Comparison of ENCODE assay signal across 1 cellular context in the genomic region with DNA sequence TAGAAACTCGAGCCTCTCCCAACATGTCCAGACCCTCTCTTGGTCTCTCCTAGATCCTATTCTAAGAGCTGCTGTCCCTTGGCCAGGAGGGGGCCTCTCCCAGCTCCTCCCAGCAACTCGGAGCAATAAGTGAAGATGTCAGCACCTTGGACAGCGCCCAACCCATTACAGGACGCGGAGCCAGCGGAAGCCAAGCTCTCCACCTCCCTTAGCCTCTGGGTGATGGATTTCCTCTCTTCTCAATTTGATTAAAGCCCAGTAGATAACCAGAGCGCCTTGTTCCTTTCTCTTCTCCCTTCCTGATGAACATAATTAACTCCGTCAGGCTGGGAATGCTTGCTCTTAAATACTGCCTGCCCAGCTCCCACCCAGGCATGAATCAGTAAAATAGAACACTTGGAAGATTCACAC.
TF ChIP-seq lines count a peak whose summit lies in the region.

No MANE protein-coding gene starts in this region.

TF ChIP-seq in HepG2, 621 proteins besides CTCF, POLR2A, EP300 and RAD21 (continued from another document and continues in another):
- TF ChIP-seq, protein P1, sequence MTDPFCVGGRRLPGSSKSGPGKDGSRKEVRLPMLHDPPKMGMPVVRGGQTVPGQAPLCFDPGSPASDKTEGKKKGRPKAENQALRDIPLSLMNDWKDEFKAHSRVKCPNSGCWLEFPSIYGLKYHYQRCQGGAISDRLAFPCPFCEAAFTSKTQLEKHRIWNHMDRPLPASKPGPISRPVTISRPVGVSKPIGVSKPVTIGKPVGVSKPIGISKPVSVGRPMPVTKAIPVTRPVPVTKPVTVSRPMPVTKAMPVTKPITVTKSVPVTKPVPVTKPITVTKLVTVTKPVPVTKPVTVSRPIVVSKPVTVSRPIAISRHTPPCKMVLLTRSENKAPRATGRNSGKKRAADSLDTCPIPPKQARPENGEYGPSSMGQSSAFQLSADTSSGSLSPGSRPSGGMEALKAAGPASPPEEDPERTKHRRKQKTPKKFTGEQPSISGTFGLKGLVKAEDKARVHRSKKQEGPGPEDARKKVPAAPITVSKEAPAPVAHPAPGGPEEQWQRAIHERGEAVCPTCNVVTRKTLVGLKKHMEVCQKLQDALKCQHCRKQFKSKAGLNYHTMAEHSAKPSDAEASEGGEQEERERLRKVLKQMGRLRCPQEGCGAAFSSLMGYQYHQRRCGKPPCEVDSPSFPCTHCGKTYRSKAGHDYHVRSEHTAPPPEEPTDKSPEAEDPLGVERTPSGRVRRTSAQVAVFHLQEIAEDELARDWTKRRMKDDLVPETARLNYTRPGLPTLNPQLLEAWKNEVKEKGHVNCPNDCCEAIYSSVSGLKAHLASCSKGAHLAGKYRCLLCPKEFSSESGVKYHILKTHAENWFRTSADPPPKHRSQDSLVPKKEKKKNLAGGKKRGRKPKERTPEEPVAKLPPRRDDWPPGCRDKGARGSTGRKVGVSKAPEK (CRISPR knock-in tag; IDR thresholded peaks at IDR 0.05; ENCODE audit: borderline replicate concordance), result no peak
- TF ChIP-seq ZNF225 (CRISPR knock-in tag; IDR thresholded peaks at IDR 0.05) (peak; percentile 90; the same call in 1 of the 2 replicates), ZNF615 (CRISPR knock-in tag; IDR thresholded peaks at IDR 0.05; ENCODE audit: borderline replicate concordance) (peak; percentile 87; the same call in 1 of the 2 replicates), PPARG (CRISPR knock-in tag; conservative IDR thresholded peaks at IDR 0.05) (peak; percentile 82), PHF20 (CRISPR knock-in tag; IDR thresholded peaks at IDR 0.05) (no peak), IKZF1 (IDR thresholded peaks at IDR 0.05) (no peak), CHCHD3 (CRISPR knock-in tag; IDR thresholded peaks at IDR 0.05) (no peak), ZNF124 (CRISPR knock-in tag; IDR thresholded peaks at IDR 0.05) (peak; percentile 97), ZBTB38 (CRISPR knock-in tag; IDR thresholded peaks at IDR 0.05) (peak; percentile 57; the same call in 1 of the 2 replicates), NR2F6 (IDR thresholded peaks at IDR 0.05) (no peak), NR2F6 (CRISPR knock-in tag; IDR thresholded peaks at IDR 0.05) (peak; percentile 63; the same call in 1 of the 2 replicates), ZNF30 (CRISPR knock-in tag; IDR thresholded peaks at IDR 0.05) (0 out of 2 replicates have a peak, but pooled peaks have one; percentile 25), ZNF326 (CRISPR knock-in tag; IDR thresholded peaks at IDR 0.05; ENCODE audit: borderline replicate concordance) (no peak), ZBTB7A (CRISPR knock-in tag; IDR thresholded peaks at IDR 0.05) (peak; percentile 49; the same call in 1 of the 2 replicates), MEIS2 (CRISPR knock-in tag; IDR thresholded peaks at IDR 0.05) (peak; percentile 94), SMYD3 (CRISPR knock-in tag; IDR thresholded peaks at IDR 0.05) (no peak), ZNF552 (CRISPR knock-in tag; IDR thresholded peaks at IDR 0.05; ENCODE audit: borderline replicate concordance) (no peak), ELF1 (CRISPR knock-in tag; IDR thresholded peaks at IDR 0.05) (peak; percentile 47; the same call in 1 of the 2 replicates), SNRNP70 (IDR thresholded peaks at IDR 0.05; ENCODE audit: low read depth, low read length) (no peak), SP140L (CRISPR knock-in tag; IDR thresholded peaks at IDR 0.05; ENCODE audit: borderline replicate concordance) (peak; percentile 98; the same call in 1 of the 2 replicates), FLYWCH1 (CRISPR knock-in tag; IDR thresholded peaks at IDR 0.05) (peak; percentile 63; the same call in 1 of the 2 replicates), NFKB2 (CRISPR knock-in tag; IDR thresholded peaks at IDR 0.05; ENCODE audit: borderline replicate concordance) (peak; percentile 97), ZNF530 (CRISPR knock-in tag; IDR thresholded peaks at IDR 0.05; ENCODE audit: low read depth) (no peak), ZNF12 (CRISPR knock-in tag; IDR thresholded peaks at IDR 0.05) (peak; percentile 85), FOXP1 (IDR thresholded peaks at IDR 0.05) (no peak), FOXP1 (CRISPR knock-in tag; IDR thresholded peaks at IDR 0.05) (peak; percentile 49), CENPX (CRISPR knock-in tag; IDR thresholded peaks at IDR 0.05) (no peak), ZIK1 (CRISPR knock-in tag; IDR thresholded peaks at IDR 0.05; ENCODE audit: borderline replicate concordance, low read depth) (peak; percentile 76; the same call in 1 of the 2 replicates)
- TF ChIP-seq, protein P2, sequence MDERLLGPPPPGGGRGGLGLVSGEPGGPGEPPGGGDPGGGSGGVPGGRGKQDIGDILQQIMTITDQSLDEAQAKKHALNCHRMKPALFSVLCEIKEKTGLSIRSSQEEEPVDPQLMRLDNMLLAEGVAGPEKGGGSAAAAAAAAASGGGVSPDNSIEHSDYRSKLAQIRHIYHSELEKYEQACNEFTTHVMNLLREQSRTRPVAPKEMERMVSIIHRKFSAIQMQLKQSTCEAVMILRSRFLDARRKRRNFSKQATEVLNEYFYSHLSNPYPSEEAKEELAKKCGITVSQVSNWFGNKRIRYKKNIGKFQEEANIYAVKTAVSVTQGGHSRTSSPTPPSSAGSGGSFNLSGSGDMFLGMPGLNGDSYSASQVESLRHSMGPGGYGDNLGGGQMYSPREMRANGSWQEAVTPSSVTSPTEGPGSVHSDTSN (CRISPR knock-in tag; IDR thresholded peaks at IDR 0.05), result no peak
- TF ChIP-seq, protein P3, sequence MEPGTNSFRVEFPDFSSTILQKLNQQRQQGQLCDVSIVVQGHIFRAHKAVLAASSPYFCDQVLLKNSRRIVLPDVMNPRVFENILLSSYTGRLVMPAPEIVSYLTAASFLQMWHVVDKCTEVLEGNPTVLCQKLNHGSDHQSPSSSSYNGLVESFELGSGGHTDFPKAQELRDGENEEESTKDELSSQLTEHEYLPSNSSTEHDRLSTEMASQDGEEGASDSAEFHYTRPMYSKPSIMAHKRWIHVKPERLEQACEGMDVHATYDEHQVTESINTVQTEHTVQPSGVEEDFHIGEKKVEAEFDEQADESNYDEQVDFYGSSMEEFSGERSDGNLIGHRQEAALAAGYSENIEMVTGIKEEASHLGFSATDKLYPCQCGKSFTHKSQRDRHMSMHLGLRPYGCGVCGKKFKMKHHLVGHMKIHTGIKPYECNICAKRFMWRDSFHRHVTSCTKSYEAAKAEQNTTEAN (CRISPR knock-in tag; conservative IDR thresholded peaks at IDR 0.05), result peak; percentile 92
- TF ChIP-seq, protein P4, sequence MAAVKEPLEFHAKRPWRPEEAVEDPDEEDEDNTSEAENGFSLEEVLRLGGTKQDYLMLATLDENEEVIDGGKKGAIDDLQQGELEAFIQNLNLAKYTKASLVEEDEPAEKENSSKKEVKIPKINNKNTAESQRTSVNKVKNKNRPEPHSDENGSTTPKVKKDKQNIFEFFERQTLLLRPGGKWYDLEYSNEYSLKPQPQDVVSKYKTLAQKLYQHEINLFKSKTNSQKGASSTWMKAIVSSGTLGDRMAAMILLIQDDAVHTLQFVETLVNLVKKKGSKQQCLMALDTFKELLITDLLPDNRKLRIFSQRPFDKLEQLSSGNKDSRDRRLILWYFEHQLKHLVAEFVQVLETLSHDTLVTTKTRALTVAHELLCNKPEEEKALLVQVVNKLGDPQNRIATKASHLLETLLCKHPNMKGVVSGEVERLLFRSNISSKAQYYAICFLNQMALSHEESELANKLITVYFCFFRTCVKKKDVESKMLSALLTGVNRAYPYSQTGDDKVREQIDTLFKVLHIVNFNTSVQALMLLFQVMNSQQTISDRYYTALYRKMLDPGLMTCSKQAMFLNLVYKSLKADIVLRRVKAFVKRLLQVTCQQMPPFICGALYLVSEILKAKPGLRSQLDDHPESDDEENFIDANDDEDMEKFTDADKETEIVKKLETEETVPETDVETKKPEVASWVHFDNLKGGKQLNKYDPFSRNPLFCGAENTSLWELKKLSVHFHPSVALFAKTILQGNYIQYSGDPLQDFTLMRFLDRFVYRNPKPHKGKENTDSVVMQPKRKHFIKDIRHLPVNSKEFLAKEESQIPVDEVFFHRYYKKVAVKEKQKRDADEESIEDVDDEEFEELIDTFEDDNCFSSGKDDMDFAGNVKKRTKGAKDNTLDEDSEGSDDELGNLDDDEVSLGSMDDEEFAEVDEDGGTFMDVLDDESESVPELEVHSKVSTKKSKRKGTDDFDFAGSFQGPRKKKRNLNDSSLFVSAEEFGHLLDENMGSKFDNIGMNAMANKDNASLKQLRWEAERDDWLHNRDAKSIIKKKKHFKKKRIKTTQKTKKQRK (IDR thresholded peaks at IDR 0.05; ENCODE audit: low read length), result no peak
- TF ChIP-seq, protein P5, sequence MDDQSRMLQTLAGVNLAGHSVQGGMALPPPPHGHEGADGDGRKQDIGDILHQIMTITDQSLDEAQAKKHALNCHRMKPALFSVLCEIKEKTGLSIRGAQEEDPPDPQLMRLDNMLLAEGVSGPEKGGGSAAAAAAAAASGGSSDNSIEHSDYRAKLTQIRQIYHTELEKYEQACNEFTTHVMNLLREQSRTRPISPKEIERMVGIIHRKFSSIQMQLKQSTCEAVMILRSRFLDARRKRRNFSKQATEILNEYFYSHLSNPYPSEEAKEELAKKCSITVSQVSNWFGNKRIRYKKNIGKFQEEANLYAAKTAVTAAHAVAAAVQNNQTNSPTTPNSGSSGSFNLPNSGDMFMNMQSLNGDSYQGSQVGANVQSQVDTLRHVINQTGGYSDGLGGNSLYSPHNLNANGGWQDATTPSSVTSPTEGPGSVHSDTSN (CRISPR knock-in tag; IDR thresholded peaks at IDR 0.05; ENCODE audit: borderline replicate concordance), result peak; percentile 97
- TF ChIP-seq, protein P6, sequence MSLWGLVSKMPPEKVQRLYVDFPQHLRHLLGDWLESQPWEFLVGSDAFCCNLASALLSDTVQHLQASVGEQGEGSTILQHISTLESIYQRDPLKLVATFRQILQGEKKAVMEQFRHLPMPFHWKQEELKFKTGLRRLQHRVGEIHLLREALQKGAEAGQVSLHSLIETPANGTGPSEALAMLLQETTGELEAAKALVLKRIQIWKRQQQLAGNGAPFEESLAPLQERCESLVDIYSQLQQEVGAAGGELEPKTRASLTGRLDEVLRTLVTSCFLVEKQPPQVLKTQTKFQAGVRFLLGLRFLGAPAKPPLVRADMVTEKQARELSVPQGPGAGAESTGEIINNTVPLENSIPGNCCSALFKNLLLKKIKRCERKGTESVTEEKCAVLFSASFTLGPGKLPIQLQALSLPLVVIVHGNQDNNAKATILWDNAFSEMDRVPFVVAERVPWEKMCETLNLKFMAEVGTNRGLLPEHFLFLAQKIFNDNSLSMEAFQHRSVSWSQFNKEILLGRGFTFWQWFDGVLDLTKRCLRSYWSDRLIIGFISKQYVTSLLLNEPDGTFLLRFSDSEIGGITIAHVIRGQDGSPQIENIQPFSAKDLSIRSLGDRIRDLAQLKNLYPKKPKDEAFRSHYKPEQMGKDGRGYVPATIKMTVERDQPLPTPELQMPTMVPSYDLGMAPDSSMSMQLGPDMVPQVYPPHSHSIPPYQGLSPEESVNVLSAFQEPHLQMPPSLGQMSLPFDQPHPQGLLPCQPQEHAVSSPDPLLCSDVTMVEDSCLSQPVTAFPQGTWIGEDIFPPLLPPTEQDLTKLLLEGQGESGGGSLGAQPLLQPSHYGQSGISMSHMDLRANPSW (CRISPR knock-in tag; IDR thresholded peaks at IDR 0.05; ENCODE audit: borderline replicate concordance), result no peak
- TF ChIP-seq, protein P7, sequence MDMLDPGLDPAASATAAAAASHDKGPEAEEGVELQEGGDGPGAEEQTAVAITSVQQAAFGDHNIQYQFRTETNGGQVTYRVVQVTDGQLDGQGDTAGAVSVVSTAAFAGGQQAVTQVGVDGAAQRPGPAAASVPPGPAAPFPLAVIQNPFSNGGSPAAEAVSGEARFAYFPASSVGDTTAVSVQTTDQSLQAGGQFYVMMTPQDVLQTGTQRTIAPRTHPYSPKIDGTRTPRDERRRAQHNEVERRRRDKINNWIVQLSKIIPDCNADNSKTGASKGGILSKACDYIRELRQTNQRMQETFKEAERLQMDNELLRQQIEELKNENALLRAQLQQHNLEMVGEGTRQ (IDR thresholded peaks at IDR 0.05; ENCODE audit: low read depth, low read length), result no peak
- TF ChIP-seq, protein P7 (CRISPR knock-in tag; IDR thresholded peaks at IDR 0.05; ENCODE audit: borderline replicate concordance), result no peak
- TF ChIP-seq, protein P8, sequence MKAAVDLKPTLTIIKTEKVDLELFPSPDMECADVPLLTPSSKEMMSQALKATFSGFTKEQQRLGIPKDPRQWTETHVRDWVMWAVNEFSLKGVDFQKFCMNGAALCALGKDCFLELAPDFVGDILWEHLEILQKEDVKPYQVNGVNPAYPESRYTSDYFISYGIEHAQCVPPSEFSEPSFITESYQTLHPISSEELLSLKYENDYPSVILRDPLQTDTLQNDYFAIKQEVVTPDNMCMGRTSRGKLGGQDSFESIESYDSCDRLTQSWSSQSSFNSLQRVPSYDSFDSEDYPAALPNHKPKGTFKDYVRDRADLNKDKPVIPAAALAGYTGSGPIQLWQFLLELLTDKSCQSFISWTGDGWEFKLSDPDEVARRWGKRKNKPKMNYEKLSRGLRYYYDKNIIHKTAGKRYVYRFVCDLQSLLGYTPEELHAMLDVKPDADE (CRISPR knock-in tag; IDR thresholded peaks at IDR 0.05), result peak; percentile 83; the same call in 1 of the 2 replicates
- TF ChIP-seq, protein P9, sequence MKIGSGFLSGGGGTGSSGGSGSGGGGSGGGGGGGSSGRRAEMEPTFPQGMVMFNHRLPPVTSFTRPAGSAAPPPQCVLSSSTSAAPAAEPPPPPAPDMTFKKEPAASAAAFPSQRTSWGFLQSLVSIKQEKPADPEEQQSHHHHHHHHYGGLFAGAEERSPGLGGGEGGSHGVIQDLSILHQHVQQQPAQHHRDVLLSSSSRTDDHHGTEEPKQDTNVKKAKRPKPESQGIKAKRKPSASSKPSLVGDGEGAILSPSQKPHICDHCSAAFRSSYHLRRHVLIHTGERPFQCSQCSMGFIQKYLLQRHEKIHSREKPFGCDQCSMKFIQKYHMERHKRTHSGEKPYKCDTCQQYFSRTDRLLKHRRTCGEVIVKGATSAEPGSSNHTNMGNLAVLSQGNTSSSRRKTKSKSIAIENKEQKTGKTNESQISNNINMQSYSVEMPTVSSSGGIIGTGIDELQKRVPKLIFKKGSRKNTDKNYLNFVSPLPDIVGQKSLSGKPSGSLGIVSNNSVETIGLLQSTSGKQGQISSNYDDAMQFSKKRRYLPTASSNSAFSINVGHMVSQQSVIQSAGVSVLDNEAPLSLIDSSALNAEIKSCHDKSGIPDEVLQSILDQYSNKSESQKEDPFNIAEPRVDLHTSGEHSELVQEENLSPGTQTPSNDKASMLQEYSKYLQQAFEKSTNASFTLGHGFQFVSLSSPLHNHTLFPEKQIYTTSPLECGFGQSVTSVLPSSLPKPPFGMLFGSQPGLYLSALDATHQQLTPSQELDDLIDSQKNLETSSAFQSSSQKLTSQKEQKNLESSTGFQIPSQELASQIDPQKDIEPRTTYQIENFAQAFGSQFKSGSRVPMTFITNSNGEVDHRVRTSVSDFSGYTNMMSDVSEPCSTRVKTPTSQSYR (CRISPR knock-in tag; IDR thresholded peaks at IDR 0.05; ENCODE audit: borderline replicate concordance), result peak; percentile 78
- TF ChIP-seq, protein P10, sequence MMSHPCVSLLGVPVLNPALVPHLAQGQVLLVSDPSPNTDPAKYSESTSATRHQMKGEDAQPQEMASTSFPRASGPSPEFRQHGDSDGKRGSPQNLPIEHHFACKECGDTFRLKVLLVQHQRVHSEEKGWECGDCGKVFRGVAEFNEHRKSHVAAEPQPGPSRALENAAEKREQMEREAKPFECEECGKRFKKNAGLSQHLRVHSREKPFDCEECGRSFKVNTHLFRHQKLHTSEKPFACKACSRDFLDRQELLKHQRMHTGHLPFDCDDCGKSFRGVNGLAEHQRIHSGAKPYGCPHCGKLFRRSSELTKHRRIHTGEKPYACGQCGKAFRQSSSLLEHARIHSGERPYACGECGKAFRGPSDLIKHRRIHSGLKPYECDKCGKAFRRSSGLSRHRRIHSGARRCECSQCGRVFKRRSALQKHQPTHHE (CRISPR knock-in tag; IDR thresholded peaks at IDR 0.05; ENCODE audit: borderline replicate concordance), result peak; percentile 72
